21 cellular contexts compared by ENCODE assay signal in the genomic region with DNA sequence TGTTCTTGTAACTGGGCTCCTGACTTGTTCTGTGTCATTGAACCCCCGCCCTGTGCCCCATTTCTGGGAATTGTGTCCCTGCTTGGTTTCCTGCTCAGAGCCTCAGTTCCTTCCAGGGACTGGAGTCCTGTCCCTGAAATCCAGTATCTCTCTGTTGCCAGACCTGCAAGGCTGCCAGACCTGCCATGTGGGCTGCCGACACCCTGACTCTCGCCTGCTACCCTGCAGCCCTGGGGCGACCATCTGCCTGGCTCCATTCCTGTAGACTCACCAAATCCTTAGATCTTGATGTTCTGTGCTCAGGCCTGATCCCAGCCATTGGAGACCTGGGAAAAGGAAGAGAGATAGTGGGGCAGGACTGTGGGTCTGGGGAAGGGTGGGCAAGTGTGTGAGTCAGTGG.
DNase-seq lines count a peak whose midpoint lies in the region; ATAC-seq, FAIRE-seq and TF ChIP-seq lines count a peak whose summit lies in the region.
"Had no signal": no experiment of that assay in that cellular context is flagged by ENCODE, and none has a peak within 500 bp of the region (broad histone marks: within the 10 kb centered on the region; RNA-seq: fewer than 3 reads in every experiment).

No MANE protein-coding gene starts in this region.

- H3K4me1 ChIP-seq in BE2C (no peaks in the 10 kb centered on the region), K562 (replicated peaks in 1 of 2; ENCODE audit: control insufficient read depth in 2 of 2, insufficient read depth in 2 of 2, low read length in 2 of 2) (peaks cover 5 to 12% of the 10 kb centered on the region in 2 experiments; a peak in 3 of 5 replicates), lower lobe of right lung (no peaks in the 10 kb centered on the region)
- H3K4me1 ChIP-seq: HAP-1 had no signal

- intact Hi-C loops in K562 (cut with micrococcal nuclease): loop anchor here (10.0 kb wide), 1 partner anchor 230 kb away; no protein-coding TSS in a partner anchor
- intact Hi-C loops in lower lobe of right lung (cut with DNase I): no loop called here

- H2AFZ ChIP-seq in K562 (ENCODE audit: low read depth, low read length): no peak overlapping the region

- DNase-seq in BE2C (peak; percentile 54), HUDEP-2 (lab: John Stamatoyannopoulos, UW; ENCODE audit: unreplicated experiment in 76 of 76) (peak in 53 of 76 experiments; percentile 4 to 74 (median 32)), K562 (ENCODE audit: extremely low read depth in 1 of 4, low spot score in 3 of 4) (no peak), islet precursor cell (peak; percentile 66), lower lobe of right lung (no peak), D341Med (ENCODE audit: low spot score) (no peak)
- DNase-seq: CD4-positive, alpha-beta T cell; CD8-positive, alpha-beta memory T cell; DMS53; DMS79 treated with DMSO at 0.1 percent for 48 hours; GDM1; GOT3; HFFc6 had no signal

- ATAC-seq in K562 (no peak), GM19467 (IDR thresholded peaks at IDR 0.05; ENCODE audit: unreplicated experiment) (no peak), lower lobe of right lung (no peak)
- ATAC-seq: GM12878 had no signal

- no peaks in the 10 kb centered on the region for H3K79me2 ChIP-seq in K562 (ENCODE audit: control insufficient read depth, insufficient read depth, low read length)

- H3K9me3 ChIP-seq in BE2C (no peaks in the 10 kb centered on the region), K562 (replicated peaks; ENCODE audit: control insufficient read depth, insufficient read depth, low read depth, low read length) (no peaks in the 10 kb centered on the region), lower lobe of right lung (no peaks in the 10 kb centered on the region)
- H3K9me3 ChIP-seq: HAP-1 had no signal

- POLR2A ChIA-PET in K562 (lab: Yijun Ruan, JAX): no interaction called here

- H3K9ac ChIP-seq in K562 (ENCODE audit: insufficient read depth in 1 of 2, low read depth in 2 of 2, low read length in 2 of 2): peak overlapping the region in 1 of 2 experiments; percentile 49; a peak in 1 of 4 replicates
- H3K9ac ChIP-seq: BLaER1 treated with 17β-estradiol and CSF1 and Interleukin-3, amounts not matched to agents 10 nM and 100 nM had no signal

- H3K9me1 ChIP-seq in K562 (ENCODE audit: control insufficient read depth, insufficient read depth, low read length): no peaks in the 10 kb centered on the region

- no TSS peak for BruUV-seq in K562 (replicated peaks; lab: Mats Ljungman, UMichigan)

- no peak overlapping the region for H3K4me2 ChIP-seq in K562 (ENCODE audit: insufficient read depth, low read length)
- H3K4me2 ChIP-seq: BLaER1 treated with 17β-estradiol and CSF1 and Interleukin-3, amounts not matched to agents 10 nM and 100 nM had no signal

- no peak for TF ChIP-seq EP300 in K562 (IDR thresholded peaks at IDR 0.05; ENCODE audit: low read length)

- no peak for TF ChIP-seq CTCF in BE2C (IDR thresholded peaks at IDR 0.05; ENCODE audit: low read depth, low read length)
- TF ChIP-seq CTCF in K562 (IDR thresholded peaks at IDR 0.05 in 2 of 3, conservative IDR thresholded peaks at IDR 0.05 in 1 of 3; ENCODE audit: insufficient read depth in 2 of 3, low read depth in 1 of 3, low read length in 3 of 3): no peak
- no peak for TF ChIP-seq CTCF in lower lobe of right lung (IDR thresholded peaks at IDR 0.05)

- H3K4me3 ChIP-seq in BE2C (ENCODE audit: low read depth, low read length) (no peak overlapping the region), K562 (no peak overlapping the region), lower lobe of right lung (no peak overlapping the region)
- H3K4me3 ChIP-seq: BLaER1 treated with 17β-estradiol and CSF1 and Interleukin-3, amounts not matched to agents 10 nM and 100 nM; GM12878; HAP-1 had no signal

- H3K27ac ChIP-seq in K562 (ENCODE audit: extremely low read depth, low read depth, low read length): no peak overlapping the region
- no peak overlapping the region for H3K27ac ChIP-seq in lower lobe of right lung
- H3K27ac ChIP-seq: 22Rv1; BLaER1 treated with 17β-estradiol and CSF1 and Interleukin-3, amounts not matched to agents 10 nM and 100 nM had no signal

- CTCF ChIA-PET in K562 (lab: Yijun Ruan, JAX; ENCODE audit: low intra/inter-chr PET ratio): no interaction called here

- no peak for TF ChIP-seq RAD21 in K562 (CRISPR knock-in tag; conservative IDR thresholded peaks at IDR 0.05 in 1 of 2, IDR thresholded peaks at IDR 0.05 in 1 of 2)

- no peak for FAIRE-seq in K562 (lab: Jason Lieb, UNC)
- FAIRE-seq: A204.1, GM12878, GM19239, H54 had no signal

- WGBS in K562 (ENCODE audit: insufficient coverage, low coverage, missing lambda C conversion rate): 2% methylated on average over 4 of the region's 4 CpGs

- in situ Hi-C loops in K562 (cut with MboI): no loop called here

- no peaks in the 10 kb centered on the region for H4K20me1 ChIP-seq in K562 (replicated peaks; ENCODE audit: control insufficient read depth, insufficient read depth, low read length)
- H4K20me1 ChIP-seq: BLaER1 treated with 17β-estradiol and CSF1 and Interleukin-3, amounts not matched to agents 10 nM and 100 nM had no signal

- H3K36me3 ChIP-seq in BE2C (no peaks in the 10 kb centered on the region), K562 (ENCODE audit: control insufficient read depth, insufficient read depth, low read length) (no peaks in the 10 kb centered on the region), lower lobe of right lung (no peaks in the 10 kb centered on the region)
- H3K36me3 ChIP-seq: BLaER1 treated with 17β-estradiol and CSF1 and Interleukin-3, amounts not matched to agents 10 nM and 100 nM; HAP-1 had no signal

- TF ChIP-seq POLR2A in K562 (conservative IDR thresholded peaks at IDR 0.05): no peak

- no peaks in the 10 kb centered on the region for H3K27me3 ChIP-seq in BE2C
- peaks cover 0 to 8% of the 10 kb centered on the region in 2 experiments; a peak in 1 of 5 replicates for H3K27me3 ChIP-seq in K562 (ENCODE audit: control insufficient read depth in 2 of 2, insufficient read depth in 2 of 2, low read length in 2 of 2)
- H3K27me3 ChIP-seq in lower lobe of right lung (ENCODE audit: low read depth): no peaks in the 10 kb centered on the region
- H3K27me3 ChIP-seq: BLaER1 treated with 17β-estradiol and CSF1 and Interleukin-3, amounts not matched to agents 10 nM and 100 nM had no signal

TF ChIP-seq in K562, 482 proteins besides CTCF, POLR2A, EP300 and RAD21:
- TF ChIP-seq RBM14 (IDR thresholded peaks at IDR 0.05; ENCODE audit: borderline replicate concordance, insufficient read depth, low read depth, low read length) (no peak), TCF3 (CRISPR knock-in tag; IDR thresholded peaks at IDR 0.05) (peak; percentile 18; the same call in 1 of the 2 replicates)
- TF ChIP-seq, protein P1, sequence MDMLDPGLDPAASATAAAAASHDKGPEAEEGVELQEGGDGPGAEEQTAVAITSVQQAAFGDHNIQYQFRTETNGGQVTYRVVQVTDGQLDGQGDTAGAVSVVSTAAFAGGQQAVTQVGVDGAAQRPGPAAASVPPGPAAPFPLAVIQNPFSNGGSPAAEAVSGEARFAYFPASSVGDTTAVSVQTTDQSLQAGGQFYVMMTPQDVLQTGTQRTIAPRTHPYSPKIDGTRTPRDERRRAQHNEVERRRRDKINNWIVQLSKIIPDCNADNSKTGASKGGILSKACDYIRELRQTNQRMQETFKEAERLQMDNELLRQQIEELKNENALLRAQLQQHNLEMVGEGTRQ (CRISPR knock-in tag; IDR thresholded peaks at IDR 0.05): 0 out of 2 replicates have a peak, but pooled peaks have one; percentile 8

Comparison
In these comparisons a context has a peak if more than half of its experiments do, and no peak if none do; other contexts are left out.
1. DNase-seq: peak in BE2C (single experiment), HUDEP-2 (53 of 76) and islet precursor cell (single experiment); none in K562 (0 of 4), lower lobe of right lung (single experiment) and D341Med (single experiment).